Comparison of ENCODE assay signal across 10 cellular contexts in genomic region chr16:68319185-68319908, GRCh38. TPM values are rescaled to one million over a fixed set of nuclear protein-coding genes. Genes with fewer than 3 reads are reported as not detected.
DNase-seq lines count a peak whose midpoint lies in the region; ATAC-seq and TF ChIP-seq lines count a peak whose summit lies in the region.
"Had no signal": no experiment of that assay in that cellular context is flagged by ENCODE, and none has a peak within 500 bp of the region (broad histone marks: within the 10 kb centered on the region; RNA-seq: fewer than 3 reads in every experiment).

No MANE protein-coding gene starts in this region.

- ATAC-seq in HG02642 (IDR thresholded peaks at IDR 0.05; ENCODE audit: poor library complexity, unreplicated experiment) (peak; percentile 60), HG03342 (IDR thresholded peaks at IDR 0.05; ENCODE audit: unreplicated experiment) (no peak), Right ventricle myocardium superior (ENCODE audit: poor library complexity) (no peak)
- ATAC-seq: heart left ventricle had no signal

- no peak for TF ChIP-seq CTCF in GM13976 (IDR thresholded peaks at IDR 0.05; ENCODE audit: borderline replicate concordance, control extremely low read depth, extremely low read depth, insufficient read depth, missing control alignments)

- intact Hi-C loops in Right ventricle myocardium superior (cut with DNase I) = no loop called here

- in situ Hi-C loops in GM13976 (cut with MboI; ENCODE audit: low sequenced_read_pairs, unreplicated experiment) = no loop called here

- DNase-seq in GM13976 (ENCODE audit: low spot score) (peak; percentile 84), activated T-cell treated with anti-CD3 and anti-CD28 coated beads for 48 hours (ENCODE audit: low read depth) (peak; percentile 41), MV-4-11 (lab: John Stamatoyannopoulos, UW) (no peak), Right ventricle myocardium superior (no peak), NCI-H524 treated with DMSO at 0.1 percent for 48 hours (lab: John Stamatoyannopoulos, UW) (no peak)
- DNase-seq in stimulated activated CD4-positive, alpha-beta T cell treated with anti-CD3 and anti-CD28 coated beads, Interleukin-15, amount 100 ng/mL, for 24 hours = peak; percentile 61
- DNase-seq: heart left ventricle, SJCRH30 had no signal

RNA-seq across cellular contexts. Expression of gene PRMT7, which starts 8.5 kb away (rescaled TPM):
- 28.1 TPM for total RNA-seq in Right ventricle myocardium superior

RNA-seq across cellular contexts. Expression of gene SLC7A6OS, which starts 8.6 kb away (rescaled TPM):
- total RNA-seq in Right ventricle myocardium superior = 11.2 TPM

RNA-seq across cellular contexts. Expression of gene SLC7A6, which starts 55.0 kb away (rescaled TPM):
- total RNA-seq in Right ventricle myocardium superior = 38.7 TPM

Comparison
In these comparisons a context has a peak if more than half of its experiments do, and no peak if none do; other contexts are left out.
1. DNase-seq: peak in GM13976 (single experiment), activated T-cell treated with anti-CD3 and anti-CD28 coated beads for 48 hours (single experiment) and stimulated activated CD4-positive, alpha-beta T cell treated with anti-CD3 and anti-CD28 coated beads, Interleukin-15, amount 100 ng/mL, for 24 hours (single experiment); none in MV-4-11 (single experiment), Right ventricle myocardium superior (single experiment) and NCI-H524 treated with DMSO at 0.1 percent for 48 hours (single experiment).